1 cellular context compared by ENCODE assay signal in the genomic region with DNA sequence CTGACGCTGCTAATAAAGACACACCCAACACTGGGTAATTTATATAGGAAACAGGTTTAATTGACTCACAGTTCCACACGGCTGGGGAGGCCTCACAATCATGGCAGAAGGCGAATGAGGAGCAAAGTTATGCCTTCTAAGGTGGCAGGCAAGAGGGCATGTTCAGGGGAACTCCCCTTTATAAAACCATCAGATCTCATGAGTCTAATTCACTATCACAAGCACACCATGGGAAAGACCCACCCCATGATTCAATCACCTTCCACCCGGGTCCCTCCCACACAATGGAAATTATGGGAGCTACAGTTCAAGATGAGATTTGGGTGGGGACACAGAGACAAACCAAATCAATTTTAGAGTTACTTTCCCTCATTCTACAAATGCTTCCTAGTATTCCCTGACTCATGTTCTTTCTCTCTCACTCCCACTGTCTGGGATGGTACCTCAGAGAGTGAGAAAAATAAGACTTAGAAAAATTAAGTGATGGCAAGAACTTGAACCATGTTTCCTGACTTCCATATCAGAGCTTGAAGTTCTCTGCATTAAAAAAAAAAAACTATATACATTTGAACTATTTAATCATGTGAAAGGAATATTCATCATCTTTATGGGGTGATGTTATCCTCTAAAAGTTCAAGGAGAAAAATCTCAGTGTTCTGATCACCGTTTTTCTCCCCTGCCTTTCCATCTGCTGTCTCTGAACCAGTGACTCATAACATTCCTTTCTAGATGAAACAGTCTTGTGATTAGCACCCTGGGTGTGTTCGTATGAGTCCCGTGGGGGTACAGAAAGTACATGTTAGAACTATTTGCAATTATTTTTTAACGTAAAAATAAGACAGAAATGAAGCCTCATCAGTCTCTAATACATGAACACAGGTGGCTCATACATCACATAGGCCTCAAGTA.
TF ChIP-seq lines count a peak whose summit lies in the region.

No MANE protein-coding gene starts in this region.

TF ChIP-seq in IMR-90, 13 proteins besides CTCF, POLR2A, EP300 and RAD21 (continued from another document):
- TF ChIP-seq, protein P1, sequence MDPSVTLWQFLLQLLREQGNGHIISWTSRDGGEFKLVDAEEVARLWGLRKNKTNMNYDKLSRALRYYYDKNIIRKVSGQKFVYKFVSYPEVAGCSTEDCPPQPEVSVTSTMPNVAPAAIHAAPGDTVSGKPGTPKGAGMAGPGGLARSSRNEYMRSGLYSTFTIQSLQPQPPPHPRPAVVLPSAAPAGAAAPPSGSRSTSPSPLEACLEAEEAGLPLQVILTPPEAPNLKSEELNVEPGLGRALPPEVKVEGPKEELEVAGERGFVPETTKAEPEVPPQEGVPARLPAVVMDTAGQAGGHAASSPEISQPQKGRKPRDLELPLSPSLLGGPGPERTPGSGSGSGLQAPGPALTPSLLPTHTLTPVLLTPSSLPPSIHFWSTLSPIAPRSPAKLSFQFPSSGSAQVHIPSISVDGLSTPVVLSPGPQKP (IDR thresholded peaks at IDR 0.05; ENCODE audit: borderline replicate concordance, low read depth, low read length) = no peak
